In the genomic region with DNA sequence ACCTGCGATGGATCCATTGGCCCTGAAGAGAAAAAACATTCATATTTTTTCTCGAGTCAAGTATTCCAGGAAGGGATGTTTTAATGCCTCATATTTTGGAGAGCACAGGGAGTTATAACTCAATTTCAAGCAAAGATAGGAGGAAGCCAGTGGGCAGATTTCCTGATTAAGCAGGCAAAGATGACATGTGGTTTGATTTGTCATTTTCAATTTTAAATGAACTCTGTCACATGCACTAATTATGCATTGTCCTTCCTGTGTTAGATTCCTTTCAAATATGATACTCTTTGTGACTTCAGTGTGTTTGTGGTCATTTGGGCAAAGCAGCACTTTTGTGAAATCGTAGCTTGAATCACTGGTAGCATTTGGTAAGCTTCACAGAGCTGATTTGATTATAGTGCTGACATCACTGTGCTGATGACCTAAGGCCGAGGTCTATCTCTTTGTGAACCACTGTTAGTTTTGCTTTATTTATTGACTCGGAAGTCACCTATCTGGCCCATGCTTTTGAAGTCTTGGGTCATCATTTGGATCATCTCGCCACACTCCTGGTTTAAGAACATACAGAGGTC, we compare ENCODE assay signal across 1 cellular context.
A peak's percentile ranks its signal among the peaks of the same experiment; 100 is the strongest.
TF ChIP-seq lines count a peak whose summit lies in the region.

No MANE protein-coding gene starts in this region.

TF ChIP-seq in GM12878, 131 proteins besides CTCF, POLR2A, EP300 and RAD21:
- 0 out of 2 replicates have a peak, but pooled peaks have one; percentile 39 for TF ChIP-seq CREB1 (IDR thresholded peaks at IDR 0.05; ENCODE audit: low read depth)
